ENCODE assay signal across 15 cellular contexts in genomic region chr16:17302620-17303019, GRCh38.
DNase-seq lines count a peak whose midpoint lies in the region; ATAC-seq and TF ChIP-seq lines count a peak whose summit lies in the region.
"Had no signal": no experiment of that assay in that cellular context is flagged by ENCODE, and none has a peak within 500 bp of the region (broad histone marks: within the 10 kb centered on the region; RNA-seq: fewer than 3 reads in every experiment).

No MANE protein-coding gene starts in this region.

- H3K36me3 ChIP-seq in sigmoid colon: no peaks in the 10 kb centered on the region
- H3K36me3 ChIP-seq: esophagus muscularis mucosa, WERI-Rb-1 had no signal

- ATAC-seq in GM21786 (IDR thresholded peaks at IDR 0.05; ENCODE audit: unreplicated experiment): no peak
- ATAC-seq: activated T-helper 17 cell treated with anti-CD3 and anti-CD28 coated beads, Interleukin-2, amount 50 U/mL, for 72 hours; K562; psoas muscle had no signal

- intact Hi-C loops in sigmoid colon (cut with DNase I): no loop called here

- H3K27ac ChIP-seq in VCaP: peak overlapping the region; percentile 88
- peak overlapping the region in 3 of 4 donors; percentile 95 to 97 (median 96) for H3K27ac ChIP-seq in sigmoid colon
- H3K27ac ChIP-seq: 22Rv1, WERI-Rb-1 had no signal

- H3K27me3 ChIP-seq in sigmoid colon: no peaks in the 10 kb centered on the region
- H3K27me3 ChIP-seq: esophagus muscularis mucosa had no signal

- WGBS in sigmoid colon, 2 donors: 52 to 60% methylated on average over 3 of the region's 3 CpGs

- no peaks in the 10 kb centered on the region for H3K9me3 ChIP-seq in sigmoid colon
- H3K9me3 ChIP-seq: esophagus muscularis mucosa, psoas muscle had no signal

- no peak for TF ChIP-seq EP300 in sigmoid colon (IDR thresholded peaks at IDR 0.05)

- TF ChIP-seq CTCF in VCaP (conservative IDR thresholded peaks at IDR 0.05) (no peak), sigmoid colon (IDR thresholded peaks at IDR 0.05) (no peak)

- DNase-seq in NCI-H82 (lab: John Stamatoyannopoulos, UW) (peak; percentile 49), NCI-H82 treated with DMSO at 0.1 percent for 48 hours (lab: John Stamatoyannopoulos, UW; ENCODE audit: unreplicated experiment) (no peak), LHCN-M2 (ENCODE audit: low read depth) (peak; percentile 2), sigmoid colon (no peak), RKO (ENCODE audit: low spot score) (no peak), LoVo (ENCODE audit: low spot score) (no peak)
- DNase-seq: caudate nucleus, psoas muscle, WERI-Rb-1 had no signal

- no peak overlapping the region for H3K4me3 ChIP-seq in sigmoid colon
- H3K4me3 ChIP-seq: esophagus muscularis mucosa, K562, psoas muscle had no signal

- peaks cover 0 to 68% (median 55%) of the 10 kb centered on the region in 4 donors for H3K4me1 ChIP-seq in sigmoid colon

- no peak for TF ChIP-seq POLR2A in sigmoid colon (IDR thresholded peaks at IDR 0.05)

Comparison
In these comparisons a context has a peak if more than half of its experiments do, and no peak if none do; other contexts are left out.
1. DNase-seq: peak in NCI-H82 (single experiment) and LHCN-M2 (single experiment); none in NCI-H82 treated with DMSO at 0.1 percent for 48 hours (single experiment), sigmoid colon (single experiment), RKO (single experiment) and LoVo (single experiment).